Comparison of ENCODE assay signal across 14 cellular contexts in genomic region chr1:226778657-226779058, GRCh38. TPM values are rescaled to one million over a fixed set of nuclear protein-coding genes. Genes with fewer than 3 reads are reported as not detected.
DNase-seq lines count a peak whose midpoint lies in the region; ATAC-seq, FAIRE-seq and TF ChIP-seq lines count a peak whose summit lies in the region.
"Had no signal": no experiment of that assay in that cellular context is flagged by ENCODE, and none has a peak within 500 bp of the region (broad histone marks: within the 10 kb centered on the region; RNA-seq: fewer than 3 reads in every experiment).

No MANE protein-coding gene starts in this region.

- H3K36me3 Mint-ChIP-seq in T-cell = no peaks in the 10 kb centered on the region
- H3K36me3 Mint-ChIP-seq: CD4-positive, alpha-beta memory T cell; stimulated activated naive B cell treated with anti-CD40 and anti-IgM and Interleukin-4, amounts not matched to agents 10 μg/mL and 1 μg/mL and 100 μg/mL, for 72 hours had no signal

- DNase-seq in BJ (ENCODE audit: low read depth) = peak; percentile 94
- no peak for DNase-seq in RWPE2 (ENCODE audit: low spot score)
- DNase-seq in fibroblast of gingiva (ENCODE audit: low read depth) = peak; percentile 82
- DNase-seq in pancreas = peak in 1 of 6 donors; percentile 19
- no peak for DNase-seq in T-cell
- DNase-seq in activated gamma-delta T cell treated with Interleukin-2 at 50 U/mL for 16 hours = no peak
- DNase-seq: activated T-cell treated with anti-CD3 and anti-CD28 coated beads, Interleukin-2, amount 50 U/mL, for 72 hours; CD4-positive, alpha-beta memory T cell; NCI-H1417 treated with DMSO at 0.1 percent for 48 hours; occipital lobe; stimulated activated naive B cell treated with anti-CD40 and anti-IgM and Interleukin-4, amounts not matched to agents 10 μg/mL and 1 μg/mL and 100 μg/mL, for 72 hours had no signal

- WGBS in pancreas, 2 donors = 47% methylated on average over 5 of the region's 5 CpGs

- peak; percentile 90 for ATAC-seq in RWPE2 (ENCODE audit: low read depth)
- peak in 3 of 4 donors; percentile 64 to 83 (median 79) for ATAC-seq in pancreas
- ATAC-seq in GM21737 (IDR thresholded peaks at IDR 0.05; ENCODE audit: unreplicated experiment) = no peak
- ATAC-seq in GM21717 (IDR thresholded peaks at IDR 0.05; ENCODE audit: unreplicated experiment) = no peak
- no peak for ATAC-seq in T-cell (replicated peaks in 1 of 4)
- ATAC-seq: activated T-cell treated with anti-CD3 and anti-CD28 coated beads, Interleukin-2, amount 50 U/mL, for 72 hours; stimulated activated naive B cell treated with anti-CD40 and anti-IgM and Interleukin-4, amounts not matched to agents 10 μg/mL and 1 μg/mL and 100 μg/mL, for 72 hours had no signal

- no peak overlapping the region for H3K4me3 Mint-ChIP-seq in T-cell
- H3K4me3 Mint-ChIP-seq: activated T-cell treated with anti-CD3 and anti-CD28 coated beads, Interleukin-2, amount 50 U/mL, for 72 hours; stimulated activated naive B cell treated with anti-CD40 and anti-IgM and Interleukin-4, amounts not matched to agents 10 μg/mL and 1 μg/mL and 100 μg/mL, for 72 hours had no signal

- H3K4me3 ChIP-seq in BJ (ENCODE audit: low read depth, low read length) (no peak overlapping the region), RWPE2 (ENCODE audit: severe bottlenecking) (no peak overlapping the region), pancreas (no peak overlapping the region)
- H3K4me3 ChIP-seq: SK-N-MC had no signal

- peak; percentile 5 for FAIRE-seq in pancreas (lab: Jason Lieb, UNC)

- H3K9me3 ChIP-seq in RWPE2 (ENCODE audit: severe bottlenecking) (no peaks in the 10 kb centered on the region), pancreas (no peaks in the 10 kb centered on the region)

- intact Hi-C loops in pancreas (cut with DNase I) = no loop called here

- H3K36me3 ChIP-seq in BJ (ENCODE audit: control insufficient read depth, insufficient read depth, low read length) (peaks cover 1% of the 10 kb centered on the region; the same call in 1 of the 2 replicates), RWPE2 (ENCODE audit: low read depth) (no peaks in the 10 kb centered on the region), pancreas (no peaks in the 10 kb centered on the region)

- H3K27ac ChIP-seq in RWPE2 (ENCODE audit: poor library complexity, severe bottlenecking) (no peak overlapping the region), pancreas (no peak overlapping the region)
- H3K27ac ChIP-seq: SK-N-MC had no signal

- peaks cover 2% of the 10 kb centered on the region for H3K4me1 ChIP-seq in RWPE2 (ENCODE audit: insufficient read depth, poor library complexity, severe bottlenecking)
- no peaks in the 10 kb centered on the region for H3K4me1 ChIP-seq in pancreas

- CTCF ChIA-PET in BJ (lab: Yijun Ruan, JAX) = interaction anchor here (0.6 to 1.5 kb wide), 6 partner anchors 26 to 145 kb away, joined by 3 to 5 read pairs (median 4); no protein-coding TSS in a partner anchor
- CTCF ChIA-PET in T-cell (lab: Charles Lee) = no interaction called here

- peaks cover 4 to 13% (median 7%) of the 10 kb centered on the region in 3 donors for H3K4me1 Mint-ChIP-seq in T-cell
- H3K4me1 Mint-ChIP-seq: stimulated activated naive B cell treated with anti-CD40 and anti-IgM and Interleukin-4, amounts not matched to agents 10 μg/mL and 1 μg/mL and 100 μg/mL, for 72 hours had no signal

- POLR2A ChIA-PET in BJ (lab: Charles Lee) (interaction anchor here (0.5 to 0.6 kb wide), 2 partner anchors 53 to 615 kb away, joined by 3 to 28 read pairs; no protein-coding TSS in a partner anchor), T-cell (lab: Charles Lee) (no interaction called here)

- no peaks in the 10 kb centered on the region for H3K9me3 Mint-ChIP-seq in T-cell
- H3K9me3 Mint-ChIP-seq: activated T-cell treated with anti-CD3 and anti-CD28 coated beads, Interleukin-2, amount 50 U/mL, for 72 hours; stimulated activated naive B cell treated with anti-CD40 and anti-IgM and Interleukin-4, amounts not matched to agents 10 μg/mL and 1 μg/mL and 100 μg/mL, for 72 hours had no signal

- peaks cover 3% of the 10 kb centered on the region; the same call in 1 of the 2 replicates for H3K27me3 ChIP-seq in BJ (ENCODE audit: control insufficient read depth, insufficient read depth, low read length)
- no peaks in the 10 kb centered on the region for H3K27me3 ChIP-seq in RWPE2 (ENCODE audit: insufficient read depth, poor library complexity, severe bottlenecking)
- no peaks in the 10 kb centered on the region for H3K27me3 ChIP-seq in pancreas

- TF ChIP-seq CTCF in BJ (IDR thresholded peaks at IDR 0.05; ENCODE audit: insufficient read depth, low read depth, low read length) = no peak
- TF ChIP-seq CTCF in RWPE2 (IDR thresholded peaks at IDR 0.05; ENCODE audit: poor library complexity, severe bottlenecking) = no peak
- TF ChIP-seq CTCF in pancreas (IDR thresholded peaks at IDR 0.05) = no peak

- no peak overlapping the region for H3K27ac Mint-ChIP-seq in T-cell
- H3K27ac Mint-ChIP-seq: activated T-cell treated with anti-CD3 and anti-CD28 coated beads, Interleukin-2, amount 50 U/mL, for 72 hours; stimulated activated naive B cell treated with anti-CD40 and anti-IgM and Interleukin-4, amounts not matched to agents 10 μg/mL and 1 μg/mL and 100 μg/mL, for 72 hours had no signal

- H3K27me3 Mint-ChIP-seq in T-cell = no peaks in the 10 kb centered on the region
- H3K27me3 Mint-ChIP-seq: CD4-positive, alpha-beta memory T cell had no signal

RNA-seq across cellular contexts. Expression of gene ITPKB, which starts 39.6 kb away (rescaled TPM):
- 1.3 and 1.4 TPM in 2 replicates for polyA plus RNA-seq in BJ (2011; rRNA removed)
- 4.1 TPM in 2 replicates for polyA minus RNA-seq in BJ (2011; rRNA and poly(A)+ RNA removed)
- total RNA-seq in pancreas = 10 to 100 TPM in 1 of 6 donors, 1 to 10 TPM in 5; 5.0 to 13.9 (median 5.9) TPM
- 1 to 10 TPM; 3.8 to 4.6 TPM for polyA plus RNA-seq in pancreas
- 100 to 1,000 TPM; 153 to 351 (median 179) TPM for total RNA-seq in T-cell

Comparison
In these comparisons a context has a peak if more than half of its experiments do, and no peak if none do; other contexts are left out.
1. DNase-seq: peak in BJ (single experiment) and fibroblast of gingiva (single experiment); none in RWPE2 (single experiment), T-cell (0 of 34) and activated gamma-delta T cell treated with Interleukin-2 at 50 U/mL for 16 hours (single experiment).
2. ATAC-seq: peak in RWPE2 (single experiment) and pancreas (3 of 4); none in GM21737 (single experiment), GM21717 (single experiment) and T-cell (0 of 4).
3. RNA of gene ITPKB, which starts 39.6 kb away (total RNA-seq): 153 to 351 TPM in T-cell; 5.0 to 13.9 TPM in pancreas; every median in the first group is over 10 times any median in the second.